ENCODE assay signal across 12 cellular contexts in the genomic region with DNA sequence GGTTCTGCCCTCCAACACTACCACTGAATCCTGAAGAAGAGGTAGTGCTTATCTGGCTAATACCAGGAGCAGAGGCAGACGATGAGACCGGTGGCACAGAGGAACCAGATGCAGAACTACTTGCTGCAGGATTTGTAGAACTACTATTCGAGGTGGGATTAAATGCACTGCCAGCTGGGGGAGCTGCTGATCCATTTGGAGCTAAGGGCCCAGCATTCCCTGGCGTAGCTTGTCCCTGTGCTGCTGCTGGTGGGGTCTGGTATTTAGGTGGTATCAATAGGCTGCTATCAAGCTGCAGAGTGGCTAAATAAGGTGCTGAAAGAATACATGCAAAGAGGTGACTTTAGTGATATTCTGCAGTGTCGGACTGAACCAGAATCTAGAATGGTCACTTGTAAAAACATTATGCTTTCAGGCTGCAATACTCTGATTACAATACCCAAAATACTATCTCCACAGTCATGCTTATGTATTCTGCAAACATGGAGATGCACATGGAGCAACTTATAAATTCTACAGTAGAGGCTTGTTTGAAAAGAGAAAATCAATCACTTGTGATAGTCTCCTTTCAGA.
DNase-seq lines count a peak whose midpoint lies in the region; ATAC-seq and TF ChIP-seq lines count a peak whose summit lies in the region.
"Had no signal": no experiment of that assay in that cellular context is flagged by ENCODE, and none has a peak within 500 bp of the region (broad histone marks: within the 10 kb centered on the region; RNA-seq: fewer than 3 reads in every experiment).

No MANE protein-coding gene starts in this region.

- H3K4me3 ChIP-seq in choroid plexus epithelial cell (ENCODE audit: low read depth, low read length) (no peak overlapping the region), prostate gland (no peak overlapping the region)
- H3K4me3 ChIP-seq in CD8-positive, alpha-beta memory T cell (ENCODE audit: low read length), result no peak overlapping the region
- H3K4me3 ChIP-seq: body of pancreas, lung had no signal

- no peaks in the 10 kb centered on the region for H3K9me3 ChIP-seq in prostate gland
- no peaks in the 10 kb centered on the region for H3K9me3 ChIP-seq in CD8-positive, alpha-beta memory T cell (ENCODE audit: low read length)
- H3K9me3 ChIP-seq: body of pancreas had no signal

- peak; percentile 22 to 24 for DNase-seq in activated T-cell treated with anti-CD3 and anti-CD28 coated beads, Interleukin-2, amount 50 U/mL, for 48 hours
- DNase-seq in activated T-cell treated with anti-CD3 and anti-CD28 coated beads, Interleukin-2, amount 50 U/mL, for 72 hours, result no peak
- DNase-seq in Kasumi-1 (lab: John Stamatoyannopoulos, UW), result peak; percentile 56 to 62
- DNase-seq in choroid plexus epithelial cell (ENCODE audit: low read depth), result no peak
- no peak for DNase-seq in prostate gland (ENCODE audit: low spot score)
- no peak for DNase-seq in CD8-positive, alpha-beta memory T cell
- DNase-seq in DMS114 treated with DMSO at 0.1 percent for 48 hours (lab: John Stamatoyannopoulos, UW; ENCODE audit: unreplicated experiment), result no peak
- DNase-seq: GDM1, NCI-H1694 treated with DMSO at 0.1 percent for 48 hours had no signal

- no peaks in the 10 kb centered on the region for H3K4me1 ChIP-seq in prostate gland (replicated peaks)
- no peaks in the 10 kb centered on the region for H3K4me1 ChIP-seq in CD8-positive, alpha-beta memory T cell (ENCODE audit: insufficient read depth, low read length)
- H3K4me1 ChIP-seq: body of pancreas had no signal

- peaks cover 0 to 5% of the 10 kb centered on the region in 2 donors for H3K36me3 ChIP-seq in prostate gland
- peaks cover 26% of the 10 kb centered on the region for H3K36me3 ChIP-seq in CD8-positive, alpha-beta memory T cell (ENCODE audit: insufficient read depth, low read length)

- POLR2A ChIA-PET in CD8-positive, alpha-beta memory T cell (lab: Charles Lee), result no interaction called here

- no peak overlapping the region for H3K27ac ChIP-seq in prostate gland
- H3K27ac ChIP-seq in CD8-positive, alpha-beta memory T cell (ENCODE audit: low read depth, low read length), result no peak overlapping the region
- H3K27ac ChIP-seq: body of pancreas had no signal

- TF ChIP-seq POLR2A in prostate gland (IDR thresholded peaks at IDR 0.05), result no peak

- H3K27ac Mint-ChIP-seq in activated T-cell treated with anti-CD3 and anti-CD28 coated beads, Interleukin-2, amount 50 U/mL, for 72 hours, result no peak overlapping the region
- H3K27ac Mint-ChIP-seq in CD8-positive, alpha-beta memory T cell, result no peak overlapping the region

- CTCF ChIA-PET in CD8-positive, alpha-beta memory T cell (lab: Charles Lee), result interaction anchor here (0.6 to 0.7 kb wide), 2 partner anchors 9 to 690 kb away, joined by 3 read pairs; no protein-coding TSS in a partner anchor

- intact Hi-C loops in prostate gland (cut with DNase I), result no loop called here

- peaks cover 1 to 4% of the 10 kb centered on the region in 2 donors for H3K36me3 Mint-ChIP-seq in activated T-cell treated with anti-CD3 and anti-CD28 coated beads, Interleukin-2, amount 50 U/mL, for 72 hours (ENCODE audit: insufficient read depth in 2 of 2)
- H3K36me3 Mint-ChIP-seq in CD8-positive, alpha-beta memory T cell, result peaks cover 3 to 76% (median 27%) of the 10 kb centered on the region in 3 donors

- no peaks in the 10 kb centered on the region for H3K27me3 Mint-ChIP-seq in activated T-cell treated with anti-CD3 and anti-CD28 coated beads, Interleukin-2, amount 50 U/mL, for 72 hours (ENCODE audit: low read depth)
- no peaks in the 10 kb centered on the region for H3K27me3 Mint-ChIP-seq in CD8-positive, alpha-beta memory T cell

- TF ChIP-seq CTCF in choroid plexus epithelial cell (conservative IDR thresholded peaks at IDR 0.05; ENCODE audit: low read depth, low read length) (peak; percentile 59), prostate gland (IDR thresholded peaks at IDR 0.05) (peak in 3 of 4 experiments; percentile 8 to 31 (median 16))

- ATAC-seq in activated T-cell treated with anti-CD3 and anti-CD28 coated beads, Interleukin-2, amount 50 U/mL, for 72 hours (replicated peaks in 1 of 2), result no peak
- no peak for ATAC-seq in HG02938 (IDR thresholded peaks at IDR 0.05; ENCODE audit: unreplicated experiment)
- ATAC-seq: body of pancreas had no signal

- no peak overlapping the region for H3K4me3 Mint-ChIP-seq in activated T-cell treated with anti-CD3 and anti-CD28 coated beads, Interleukin-2, amount 50 U/mL, for 72 hours
- no peak overlapping the region for H3K4me3 Mint-ChIP-seq in CD8-positive, alpha-beta memory T cell

- H3K27me3 ChIP-seq in prostate gland (replicated peaks; ENCODE audit: insufficient read depth), result no peaks in the 10 kb centered on the region
- no peaks in the 10 kb centered on the region for H3K27me3 ChIP-seq in CD8-positive, alpha-beta memory T cell (ENCODE audit: insufficient read depth, low read length, poor library complexity, severe bottlenecking)
- H3K27me3 ChIP-seq: body of pancreas had no signal

- 83% methylated on average over 5 of the region's 5 CpGs for WGBS in prostate gland

- no peaks in the 10 kb centered on the region for H3K4me1 Mint-ChIP-seq in activated T-cell treated with anti-CD3 and anti-CD28 coated beads, Interleukin-2, amount 50 U/mL, for 72 hours (ENCODE audit: low read depth)
- peaks cover under 1 to 6% (median 3%) of the 10 kb centered on the region in 3 donors for H3K4me1 Mint-ChIP-seq in CD8-positive, alpha-beta memory T cell

- no peaks in the 10 kb centered on the region for H3K9me3 Mint-ChIP-seq in activated T-cell treated with anti-CD3 and anti-CD28 coated beads, Interleukin-2, amount 50 U/mL, for 72 hours
- H3K9me3 Mint-ChIP-seq in CD8-positive, alpha-beta memory T cell, result no peaks in the 10 kb centered on the region

Comparison
In these comparisons a context has a peak if more than half of its experiments do, and no peak if none do; other contexts are left out.
1. DNase-seq: peak in activated T-cell treated with anti-CD3 and anti-CD28 coated beads, Interleukin-2, amount 50 U/mL, for 48 hours (2 of 2) and Kasumi-1 (2 of 2); none in activated T-cell treated with anti-CD3 and anti-CD28 coated beads, Interleukin-2, amount 50 U/mL, for 72 hours (0 of 2), choroid plexus epithelial cell (single experiment), prostate gland (single experiment), CD8-positive, alpha-beta memory T cell (0 of 5) and DMS114 treated with DMSO at 0.1 percent for 48 hours (single experiment).